8 cellular contexts compared by ENCODE assay signal in the genomic region with DNA sequence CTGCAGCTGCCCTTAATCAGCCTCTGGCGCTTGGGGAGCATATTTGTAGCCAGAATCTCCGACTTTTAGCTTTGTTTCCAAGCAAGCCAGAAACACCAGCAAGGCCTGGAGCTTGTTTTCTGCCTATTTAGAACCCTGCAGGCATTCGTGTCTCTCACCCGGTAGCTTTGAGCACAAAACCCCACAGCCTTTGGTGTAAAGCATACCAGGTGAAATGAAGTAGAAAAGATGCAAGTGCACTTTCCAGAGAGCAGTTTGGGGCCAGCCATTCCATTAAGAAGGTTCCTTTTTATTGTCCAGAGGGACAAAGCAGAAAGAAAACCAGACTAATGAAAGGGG. TPM values are rescaled to one million over a fixed set of nuclear protein-coding genes. Genes with fewer than 3 reads are reported as not detected.
DNase-seq lines count a peak whose midpoint lies in the region; ATAC-seq and TF ChIP-seq lines count a peak whose summit lies in the region.

No MANE protein-coding gene starts in this region.

- 0% methylated on average over 1 of the region's 4 CpGs; no CpG with 5 or more reads in 1 of the 2 donors for WGBS in gastroesophageal sphincter (ENCODE audit: low coverage in 1 of 2), 2 donors

- no peak for TF ChIP-seq EP300 in gastroesophageal sphincter (IDR thresholded peaks at IDR 0.05)

- H3K9me3 Mint-ChIP-seq in T-helper 1 cell treated with Interleukin-12 subunit alpha and Interleukin-12 subunit beta and Interleukin-4 antibody, amounts not matched to agents 30 μg/mL and 1 μg/mL, for 36 hours: no peaks in the 10 kb centered on the region
- no peaks in the 10 kb centered on the region for H3K9me3 Mint-ChIP-seq in stimulated activated naive B cell treated with anti-CD40 and anti-IgM and Interleukin-4, amounts not matched to agents 10 μg/mL and 1 μg/mL and 100 μg/mL, for 72 hours

- H3K4me3 Mint-ChIP-seq in T-helper 1 cell treated with Interleukin-12 subunit alpha and Interleukin-12 subunit beta and Interleukin-4 antibody, amounts not matched to agents 30 μg/mL and 1 μg/mL, for 36 hours: peak overlapping the region; percentile 98
- peak overlapping the region; percentile 98 to 99 for H3K4me3 Mint-ChIP-seq in stimulated activated naive B cell treated with anti-CD40 and anti-IgM and Interleukin-4, amounts not matched to agents 10 μg/mL and 1 μg/mL and 100 μg/mL, for 72 hours

- H3K36me3 ChIP-seq in SJSA1 (peaks cover 54% of the 10 kb centered on the region), gastroesophageal sphincter (peaks cover 0 to 25% of the 10 kb centered on the region in 2 donors)

- no peak for TF ChIP-seq CTCF in gastroesophageal sphincter (IDR thresholded peaks at IDR 0.05)

- peaks cover 20% of the 10 kb centered on the region for H3K4me1 ChIP-seq in SJSA1 (replicated peaks)
- peaks cover 3 to 84% (median 34%) of the 10 kb centered on the region in 3 donors for H3K4me1 ChIP-seq in gastroesophageal sphincter

- H3K27ac ChIP-seq in SJSA1 (peak overlapping the region; percentile 69), gastroesophageal sphincter (peak overlapping the region; percentile 86 to 97 (median 94))

- H3K27me3 ChIP-seq in SJSA1 (replicated peaks) (no peaks in the 10 kb centered on the region), gastroesophageal sphincter (no peaks in the 10 kb centered on the region)

- H3K9me3 ChIP-seq in SJSA1 (replicated peaks) (no peaks in the 10 kb centered on the region; the same call in 1 of the 2 replicates), gastroesophageal sphincter (no peaks in the 10 kb centered on the region)

- H3K36me3 Mint-ChIP-seq in T-helper 1 cell treated with Interleukin-12 subunit alpha and Interleukin-12 subunit beta and Interleukin-4 antibody, amounts not matched to agents 30 μg/mL and 1 μg/mL, for 36 hours (ENCODE audit: low read depth): peaks cover 25% of the 10 kb centered on the region
- H3K36me3 Mint-ChIP-seq in stimulated activated naive B cell treated with anti-CD40 and anti-IgM and Interleukin-4, amounts not matched to agents 10 μg/mL and 1 μg/mL and 100 μg/mL, for 72 hours: peaks cover 12 to 13% of the 10 kb centered on the region in 2 donors

- ATAC-seq in gastroesophageal sphincter: no peak
- ATAC-seq in stimulated activated naive B cell treated with anti-CD40 and anti-IgM and Interleukin-4, amounts not matched to agents 10 μg/mL and 1 μg/mL and 100 μg/mL, for 72 hours (replicated peaks): no peak
- ATAC-seq in HG03439 (IDR thresholded peaks at IDR 0.05; ENCODE audit: unreplicated experiment): no peak

- TF ChIP-seq POLR2A in gastroesophageal sphincter (IDR thresholded peaks at IDR 0.05): no peak

- H3K27ac Mint-ChIP-seq in T-helper 1 cell treated with Interleukin-12 subunit alpha and Interleukin-12 subunit beta and Interleukin-4 antibody, amounts not matched to agents 30 μg/mL and 1 μg/mL, for 36 hours: peak overlapping the region; percentile 98
- peak overlapping the region; percentile 99 for H3K27ac Mint-ChIP-seq in stimulated activated naive B cell treated with anti-CD40 and anti-IgM and Interleukin-4, amounts not matched to agents 10 μg/mL and 1 μg/mL and 100 μg/mL, for 72 hours

- H3K27me3 Mint-ChIP-seq in T-helper 1 cell treated with Interleukin-12 subunit alpha and Interleukin-12 subunit beta and Interleukin-4 antibody, amounts not matched to agents 30 μg/mL and 1 μg/mL, for 36 hours (ENCODE audit: low read depth): no peaks in the 10 kb centered on the region
- no peaks in the 10 kb centered on the region for H3K27me3 Mint-ChIP-seq in stimulated activated naive B cell treated with anti-CD40 and anti-IgM and Interleukin-4, amounts not matched to agents 10 μg/mL and 1 μg/mL and 100 μg/mL, for 72 hours

- peaks cover 32% of the 10 kb centered on the region for H3K4me1 Mint-ChIP-seq in T-helper 1 cell treated with Interleukin-12 subunit alpha and Interleukin-12 subunit beta and Interleukin-4 antibody, amounts not matched to agents 30 μg/mL and 1 μg/mL, for 36 hours (ENCODE audit: low read depth)
- H3K4me1 Mint-ChIP-seq in stimulated activated naive B cell treated with anti-CD40 and anti-IgM and Interleukin-4, amounts not matched to agents 10 μg/mL and 1 μg/mL and 100 μg/mL, for 72 hours: peaks cover 13 to 19% of the 10 kb centered on the region in 2 donors

- no peak for DNase-seq in T-helper 1 cell
- no peak for DNase-seq in SJSA1 (ENCODE audit: low read depth in 1 of 2, low spot score in 2 of 2)
- DNase-seq in stimulated activated naive B cell treated with anti-CD40 and anti-IgM and Interleukin-4, amounts not matched to agents 10 μg/mL and 1 μg/mL and 100 μg/mL, for 72 hours: no peak
- DNase-seq in medulla oblongata (ENCODE audit: extremely low spot score): no peak
- DNase-seq in 8988T: no peak

- peak overlapping the region; percentile 62 for H3K4me3 ChIP-seq in SJSA1
- H3K4me3 ChIP-seq in gastroesophageal sphincter: peak overlapping the region; percentile 55 to 73

RNA-seq across cellular contexts. Expression of gene FAM217B, which starts 0.7 kb away (rescaled TPM):
- 3.7 and 3.8 TPM in 2 replicates for total RNA-seq in SJSA1 (2014; rRNA removed; shearing (Covaris generic))
- 10 to 100 TPM in 3 of 4 donors, 1 to 10 TPM in 1; 8.1 to 22.6 (median 13.4) TPM for total RNA-seq in gastroesophageal sphincter

RNA-seq across cellular contexts. Expression of gene PPP1R3D, which starts 0.8 kb away (rescaled TPM):
- 7.4 and 8.6 TPM in 2 replicates for total RNA-seq in SJSA1 (2014; rRNA removed; shearing (Covaris generic))
- total RNA-seq in gastroesophageal sphincter: 10 to 100 TPM in 2 of 4 donors, 1 to 10 TPM in 2; 6.8 to 18.9 (median 10.3) TPM

RNA-seq across cellular contexts. Expression of gene SYCP2, which starts 7.5 kb away (rescaled TPM):
- total RNA-seq in SJSA1 (2014; rRNA removed; shearing (Covaris generic)): 1.1 and 2.6 TPM in 2 replicates
- 1 to 10 TPM in 3 of 4 donors, under 1 TPM in 1; 0.89 to 4.7 (median 2.0) TPM for total RNA-seq in gastroesophageal sphincter

RNA-seq across cellular contexts. Expression of gene CDH26, which starts 17.3 kb away (rescaled TPM):
- total RNA-seq in SJSA1 (2014; rRNA removed; shearing (Covaris generic)): not detected in 2 replicates
- 1 to 10 TPM in 1 of 4 donors, under 1 TPM in 3; 0.39 to 1.1 (median 0.78) TPM for total RNA-seq in gastroesophageal sphincter
